Comparison of ENCODE assay signal across 1 cellular context in genomic region chr7:73719806-73720169, GRCh38.
TF ChIP-seq lines count a peak whose summit lies in the region.

No MANE protein-coding gene starts in this region.

TF ChIP-seq in HEK293, 187 proteins besides CTCF, POLR2A, EP300 and RAD21 (continued from another document):
- TF ChIP-seq ZNF449 (tag by site-specific recombination; IDR thresholded peaks at IDR 0.05) (no peak), ZNF560 (tag by site-specific recombination; IDR thresholded peaks at IDR 0.05; ENCODE audit: borderline replicate concordance) (no peak), ZNF747 (tag by site-specific recombination; IDR thresholded peaks at IDR 0.05) (no peak), ZNF704 (tag by site-specific recombination; IDR thresholded peaks at IDR 0.05) (no peak), ZNF785 (tag by site-specific recombination; IDR thresholded peaks at IDR 0.05) (no peak), ZNF426 (tag by site-specific recombination; IDR thresholded peaks at IDR 0.05) (no peak), BCL6B (tag by site-specific recombination; IDR thresholded peaks at IDR 0.05) (no peak), ZBTB20 (tag by site-specific recombination; IDR thresholded peaks at IDR 0.05) (no peak), KLF1 (tag by site-specific recombination; IDR thresholded peaks at IDR 0.05) (peak; percentile 66), ZBTB17 (tag by site-specific recombination; IDR thresholded peaks at IDR 0.05) (peak; percentile 39; the same call in 1 of the 2 replicates), ZNF843 (tag by site-specific recombination; IDR thresholded peaks at IDR 0.05) (no peak), ZNF548 (tag by site-specific recombination; IDR thresholded peaks at IDR 0.05) (no peak), ZNF398 (tag by site-specific recombination; IDR thresholded peaks at IDR 0.05) (no peak), ZNF768 (tag by site-specific recombination; IDR thresholded peaks at IDR 0.05) (0 out of 2 replicates have a peak, but pooled peaks have one; percentile 19), ZBTB21 (tag by site-specific recombination; IDR thresholded peaks at IDR 0.05) (no peak), ZNF146 (tag by site-specific recombination; IDR thresholded peaks at IDR 0.05) (no peak), ZEB2 (tag by site-specific recombination; IDR thresholded peaks at IDR 0.05) (no peak), ZNF366 (tag by site-specific recombination; conservative IDR thresholded peaks at IDR 0.05) (no peak), ZFP3 (tag by site-specific recombination; IDR thresholded peaks at IDR 0.05; ENCODE audit: low read depth) (no peak), ZBTB8A (tag by site-specific recombination; IDR thresholded peaks at IDR 0.05) (no peak), ZNF416 (tag by site-specific recombination; IDR thresholded peaks at IDR 0.05) (no peak), ZBTB6 (tag by site-specific recombination; IDR thresholded peaks at IDR 0.05) (peak; percentile 73)
